8 cellular contexts compared by ENCODE assay signal in genomic region chr10:121974019-121974534, GRCh38. TPM values are rescaled to one million over a fixed set of nuclear protein-coding genes. Genes with fewer than 3 reads are reported as not detected.
DNase-seq lines count a peak whose midpoint lies in the region; ATAC-seq and TF ChIP-seq lines count a peak whose summit lies in the region.

No MANE protein-coding gene starts in this region.

- H3K9me3 ChIP-seq in PC-3 (ENCODE audit: low read length) (no peaks in the 10 kb centered on the region), esophagus (ENCODE audit: control insufficient read depth in 2 of 2, insufficient read depth in 1 of 2, low read depth in 1 of 2, low read length in 1 of 2) (no peaks in the 10 kb centered on the region)

- WGBS in esophagus, 2 donors, result 7 to 9% methylated on average over 21 of the region's 21 CpGs

- no TSS peak for BruUV-seq in PC-3 (replicated peaks; lab: Mats Ljungman, UMichigan)

- TF ChIP-seq CTCF in AG09309 (IDR thresholded peaks at IDR 0.05; ENCODE audit: control insufficient read depth, insufficient read depth, low read depth, low read length, missing control alignments) (no peak), PC-3 (conservative IDR thresholded peaks at IDR 0.05; ENCODE audit: low read depth, low read length) (no peak)

- H4K20me1 ChIP-seq in PC-3 (ENCODE audit: low read length), result 0 out of 2 replicates have a peak, but pooled peaks cover 4% of the 10 kb centered on the region

- H3F3A ChIP-seq in PC-3 (ENCODE audit: low read length, unreplicated experiment), result no peaks in the 10 kb centered on the region

- H3K27me3 ChIP-seq in PC-3 (ENCODE audit: low read length) (no peaks in the 10 kb centered on the region), esophagus (ENCODE audit: control insufficient read depth in 1 of 2, insufficient read depth in 2 of 2, low read length in 2 of 2) (no peaks in the 10 kb centered on the region), rectal smooth muscle tissue (ENCODE audit: control insufficient read depth, insufficient read depth, low read length) (no peaks in the 10 kb centered on the region)

- CTCF ChIA-PET in PC-3 (lab: Charles Lee), result interaction anchor here (1.0 kb wide), 1 partner anchor 139 kb away, joined by 3 read pairs; no protein-coding TSS in a partner anchor

- 0 out of 2 replicates have a peak, but pooled peaks cover 2% of the 10 kb centered on the region for H3K36me3 ChIP-seq in PC-3 (ENCODE audit: low read depth, low read length)
- peaks cover 0 to 4% of the 10 kb centered on the region in 2 donors for H3K36me3 ChIP-seq in esophagus (ENCODE audit: control insufficient read depth in 2 of 2, insufficient read depth in 2 of 2, low read length in 1 of 2)
- peaks cover 2% of the 10 kb centered on the region for H3K36me3 ChIP-seq in rectal smooth muscle tissue (ENCODE audit: control insufficient read depth, insufficient read depth, low read length)

- POLR2A ChIA-PET in PC-3 (lab: Charles Lee; ENCODE audit: unreplicated experiment), result interaction anchor here (0.6 kb wide), 1 partner anchor 95 kb away, joined by 6 read pairs; no protein-coding TSS in a partner anchor

- no peaks in the 10 kb centered on the region for H3K9me2 ChIP-seq in PC-3 (replicated peaks; ENCODE audit: low read length)

- H2AFZ ChIP-seq in PC-3 (ENCODE audit: low read length), result peak overlapping the region; percentile 93

- H3K79me2 ChIP-seq in PC-3 (ENCODE audit: low read length), result peaks cover 26% of the 10 kb centered on the region

- H3K4me1 ChIP-seq in PC-3 (ENCODE audit: insufficient read depth, low read length), result peaks cover 7% of the 10 kb centered on the region; the same call in 1 of the 2 replicates
- H3K4me1 ChIP-seq in esophagus (ENCODE audit: control insufficient read depth in 2 of 2, insufficient read depth in 2 of 2, low read length in 1 of 2), result peaks cover 0 to 8% of the 10 kb centered on the region in 2 donors
- no peaks in the 10 kb centered on the region for H3K4me1 ChIP-seq in rectal smooth muscle tissue (ENCODE audit: control insufficient read depth, insufficient read depth, low read length)

- H3K9ac ChIP-seq in PC-3 (ENCODE audit: low read length) (peak overlapping the region; percentile 99), rectal smooth muscle tissue (ENCODE audit: low read length) (peak overlapping the region; percentile 91)

- no peak for DNase-seq in AG09309 (ENCODE audit: low read depth)
- no peak for DNase-seq in PC-3
- DNase-seq in AG20443 (ENCODE audit: low spot score), result no peak
- DNase-seq in HT-29 (ENCODE audit: low spot score), result no peak
- no peak for DNase-seq in SIG-M5 treated with dmso at 0.1 percent for 504 hours (lab: John Stamatoyannopoulos, UW; ENCODE audit: unreplicated experiment)

- intact Hi-C loops in PC-3 (cut with micrococcal nuclease), result loop anchor here (1.0 to 5.0 kb wide), 3 partner anchors 46 to 139 kb away; partner anchors contain the start of gene ATE1

- H3K4me3 ChIP-seq in AG09309 (ENCODE audit: control insufficient read depth, low read depth, low read length) (peak overlapping the region; percentile 53), PC-3 (ENCODE audit: low read length) (peak overlapping the region; percentile 90), esophagus (ENCODE audit: low read depth in 1 of 2, low read length in 2 of 2) (peak overlapping the region; percentile 76 to 88), rectal smooth muscle tissue (ENCODE audit: low read length) (peak overlapping the region; percentile 87)

- peak overlapping the region; percentile 94 for H3K4me2 ChIP-seq in PC-3 (ENCODE audit: low read length)

- H3K27ac ChIP-seq in PC-3 (ENCODE audit: low read length) (peak overlapping the region; percentile 90), esophagus (ENCODE audit: low read depth in 2 of 2, low read length in 1 of 2) (peak overlapping the region; percentile 97 to 98), rectal smooth muscle tissue (ENCODE audit: low read depth, low read length) (peak overlapping the region; percentile 95)

- ATAC-seq in GM21381 (IDR thresholded peaks at IDR 0.05; ENCODE audit: unreplicated experiment) (peak; percentile 19), PC-3 (peak; percentile 37)

RNA-seq across cellular contexts. Expression of gene NSMCE4A, which starts 0.9 kb away (rescaled TPM):
- total RNA-seq in PC-3 (2014; rRNA removed), result 46.3 and 47.3 TPM in 2 replicates
- polyA plus RNA-seq in esophagus, result 10 to 100 TPM; 39.8 to 61.4 TPM
- total RNA-seq in HT-29 (2014; rRNA removed; shearing (Covaris generic)), result 73.2 and 88.1 TPM in 2 replicates

RNA-seq across cellular contexts. Expression of gene TACC2, which starts 14.9 kb away (rescaled TPM):
- total RNA-seq in PC-3 (2014; rRNA removed), result 27.9 and 31.7 TPM in 2 replicates
- 10 to 100 TPM; 47.8 to 51.8 TPM for polyA plus RNA-seq in esophagus
- total RNA-seq in HT-29 (2014; rRNA removed; shearing (Covaris generic)), result 13.4 and 25.0 TPM in 2 replicates

RNA-seq across cellular contexts. Expression of gene ATE1, which starts 46.2 kb away (rescaled TPM):
- 7.9 and 12.8 TPM in 2 replicates for total RNA-seq in PC-3 (2014; rRNA removed)
- polyA plus RNA-seq in esophagus, result 1 to 10 TPM; 3.7 to 6.8 TPM
- 16.5 and 17.4 TPM in 2 replicates for total RNA-seq in HT-29 (2014; rRNA removed; shearing (Covaris generic))
